1 cellular context compared by ENCODE assay signal in genomic region chr14:58771016-58771415, GRCh38.
A peak's percentile ranks its signal among the peaks of the same experiment; 100 is the strongest.
TF ChIP-seq lines count a peak whose summit lies in the region.

No MANE protein-coding gene starts in this region.

TF ChIP-seq in HepG2, 621 proteins besides CTCF, POLR2A, EP300 and RAD21:
- TF ChIP-seq ZBTB40 (IDR thresholded peaks at IDR 0.05): peak; percentile 64
- TF ChIP-seq ZBTB40 (CRISPR knock-in tag; IDR thresholded peaks at IDR 0.05): no peak
- no peak for TF ChIP-seq ZNF724P (CRISPR knock-in tag; IDR thresholded peaks at IDR 0.05; ENCODE audit: borderline replicate concordance)
